Comparison of ENCODE assay signal across 25 cellular contexts in the genomic region with DNA sequence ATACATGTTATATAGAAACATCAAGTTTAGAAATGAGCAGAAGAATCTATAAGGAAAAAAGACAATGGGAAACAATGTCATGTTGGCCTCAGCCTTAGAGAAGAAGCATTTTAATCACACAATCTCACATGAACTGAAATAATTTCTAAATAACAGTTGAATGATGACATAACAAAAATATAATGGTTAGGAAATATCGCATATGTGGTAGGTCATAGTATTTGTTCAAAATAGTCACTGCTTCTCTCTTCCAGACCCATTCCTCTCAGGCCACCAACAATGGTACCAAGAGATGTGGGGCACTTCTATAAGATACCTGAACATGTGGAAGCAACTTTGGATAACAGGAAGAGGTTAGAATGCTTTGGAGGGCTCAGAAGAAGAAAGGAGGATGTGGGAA.
"Had no signal": no experiment of that assay in that cellular context is flagged by ENCODE, and none has a peak within 500 bp of the region (broad histone marks: within the 10 kb centered on the region; RNA-seq: fewer than 3 reads in every experiment).

No MANE protein-coding gene starts in this region.

- H3K36me3 Mint-ChIP-seq: stimulated activated effector memory CD8-positive, alpha-beta T cell treated with anti-CD3 and anti-CD28 coated beads, Interleukin-12 subunit alpha, Interleukin-12 subunit beta, amount 100 ng/mL, for 72 hours had no signal

- H3K9ac ChIP-seq: parathyroid adenoma had no signal

- H3K9me3 ChIP-seq: colonic mucosa, lower lobe of right lung, right lobe of liver, testis, tibial artery had no signal

- H3K4me1 Mint-ChIP-seq: natural killer cell; stimulated activated effector memory CD8-positive, alpha-beta T cell treated with anti-CD3 and anti-CD28 coated beads, Interleukin-12 subunit alpha, Interleukin-12 subunit beta, amount 100 ng/mL, for 72 hours had no signal

- H3K9me3 Mint-ChIP-seq: stimulated activated effector memory CD8-positive, alpha-beta T cell treated with anti-CD3 and anti-CD28 coated beads, Interleukin-12 subunit alpha, Interleukin-12 subunit beta, amount 100 ng/mL, for 72 hours had no signal

- H3K4me1 ChIP-seq: colonic mucosa, lower lobe of right lung, parathyroid adenoma, right lobe of liver, testis, upper lobe of left lung had no signal

- DNase-seq: cerebellar nuclear complex; colonic mucosa; effector CD8-positive, alpha-beta T cell; endodermal cell; foreskin melanocyte; left ventricle myocardium superior; lower lobe of right lung; natural killer cell; occipital lobe; right lobe of liver; stimulated activated CD4-positive, alpha-beta T cell treated with anti-CD3 and anti-CD28 coated beads, Interleukin-12 subunit alpha, Interleukin-12 subunit beta, amount 100 ng/mL, for 4 hours; stimulated activated CD4-positive, alpha-beta T cell treated with anti-CD3 and anti-CD28 coated beads, Interleukin-1b, Interleukin-23, amount 100 ng/mL, for 48 hours; stimulated activated CD4-positive, alpha-beta T cell treated with anti-CD3 and anti-CD28 coated beads, Interleukin-4, amount 100 ng/mL, for 1 hour; stimulated activated naive CD4-positive, alpha-beta T cell treated with Interleukin-2 at 50 U/mL for 16 hours; substantia nigra; testis; tibial artery; upper lobe of left lung had no signal

- ATAC-seq: esophagus mucosa; left ventricle myocardium superior; lower lobe of right lung; natural killer cell; right lobe of liver; stimulated activated effector memory CD8-positive, alpha-beta T cell treated with anti-CD3 and anti-CD28 coated beads, Interleukin-12 subunit alpha, Interleukin-12 subunit beta, amount 100 ng/mL, for 72 hours had no signal

- H3K27ac ChIP-seq: colonic mucosa, epithelial cell of prostate, lower lobe of right lung, parathyroid adenoma, right lobe of liver, testis, tibial artery, upper lobe of left lung had no signal

- H3K4me2 ChIP-seq: smooth muscle cell had no signal

- H3K4me3 Mint-ChIP-seq: dendritic cell treated with granulocyte-macrophage colony-stimulating factor and Interleukin-4, amounts not matched to agents 40 ng/mL and 50 ng/mL, for 4 days; endodermal cell; natural killer cell; stimulated activated effector memory CD8-positive, alpha-beta T cell treated with anti-CD3 and anti-CD28 coated beads, Interleukin-12 subunit alpha, Interleukin-12 subunit beta, amount 100 ng/mL, for 72 hours had no signal

- H3K27ac Mint-ChIP-seq: dendritic cell treated with granulocyte-macrophage colony-stimulating factor and Interleukin-4, amounts not matched to agents 40 ng/mL and 50 ng/mL, for 4 days; endodermal cell; natural killer cell; progenitor cell of endocrine pancreas; stimulated activated effector memory CD8-positive, alpha-beta T cell treated with anti-CD3 and anti-CD28 coated beads, Interleukin-12 subunit alpha, Interleukin-12 subunit beta, amount 100 ng/mL, for 72 hours had no signal

- H3K4me3 ChIP-seq: colonic mucosa, lower lobe of right lung, right lobe of liver, smooth muscle cell, testis, tibial artery, upper lobe of left lung had no signal

- H3K36me3 ChIP-seq: colonic mucosa, lower lobe of right lung, right lobe of liver, tibial artery, upper lobe of left lung had no signal

- H3K27me3 ChIP-seq: colonic mucosa, right lobe of liver, testis, tibial artery, upper lobe of left lung had no signal

- H2AFZ ChIP-seq: parathyroid adenoma had no signal

- H3K27me3 Mint-ChIP-seq: dendritic cell treated with granulocyte-macrophage colony-stimulating factor and Interleukin-4, amounts not matched to agents 40 ng/mL and 50 ng/mL, for 4 days had no signal

- H3K79me2 ChIP-seq: parathyroid adenoma had no signal
